ENCODE assay signal across 23 cellular contexts in genomic region chr12:83865431-83865830, GRCh38.
A peak's percentile ranks its signal among the peaks of the same experiment; 100 is the strongest.
DNase-seq lines count a peak whose midpoint lies in the region; ATAC-seq, FAIRE-seq and TF ChIP-seq lines count a peak whose summit lies in the region.
"Had no signal": no experiment of that assay in that cellular context is flagged by ENCODE, and none has a peak within 500 bp of the region (broad histone marks: within the 10 kb centered on the region; RNA-seq: fewer than 3 reads in every experiment).

No MANE protein-coding gene starts in this region.

- no peaks in the 10 kb centered on the region for H3K9me3 Mint-ChIP-seq in CD8-positive, alpha-beta T cell
- H3K9me3 Mint-ChIP-seq: IgD-negative memory B cell had no signal

- H3K27me3 Mint-ChIP-seq in CD8-positive, alpha-beta T cell (ENCODE audit: low read depth): no peaks in the 10 kb centered on the region
- H3K27me3 Mint-ChIP-seq: CD4-positive, alpha-beta T cell; IgD-negative memory B cell had no signal

- ATAC-seq in CD8-positive, alpha-beta T cell: no peak
- no peak for ATAC-seq in GM18517 (IDR thresholded peaks at IDR 0.05; ENCODE audit: unreplicated experiment)
- ATAC-seq: HCT116 had no signal

- H3K9me3 ChIP-seq in keratinocyte (ENCODE audit: control insufficient read depth, low read depth, low read length): no peaks in the 10 kb centered on the region
- H3K9me3 ChIP-seq in CD8-positive, alpha-beta T cell (ENCODE audit: low read length): no peaks in the 10 kb centered on the region
- H3K9me3 ChIP-seq: BLaER1, Caco-2, Peyer's patch, SJCRH30 had no signal

- no peaks in the 10 kb centered on the region for H3K9me1 ChIP-seq in keratinocyte (ENCODE audit: control insufficient read depth, extremely low read depth, insufficient read depth, low read length)

- H3K9ac ChIP-seq in keratinocyte (ENCODE audit: control insufficient read depth, extremely low read depth, insufficient read depth, low read length): no peak overlapping the region
- H3K9ac ChIP-seq: BLaER1 had no signal

- no peak overlapping the region for H3K4me3 Mint-ChIP-seq in CD8-positive, alpha-beta T cell
- H3K4me3 Mint-ChIP-seq: CD4-positive, alpha-beta T cell; IgD-negative memory B cell had no signal

- no peak for TF ChIP-seq CTCF in choroid plexus epithelial cell (conservative IDR thresholded peaks at IDR 0.05; ENCODE audit: low read depth, low read length)
- TF ChIP-seq CTCF in keratinocyte (optimal IDR thresholded peaks at IDR 0.05 in 1 of 3, IDR thresholded peaks at IDR 0.05 in 1 of 3, conservative IDR thresholded peaks at IDR 0.05 in 1 of 3; ENCODE audit: extremely low read depth in 1 of 3, insufficient read depth in 2 of 3, low read length in 3 of 3): peak in 1 of 3 experiments; percentile 7
- TF ChIP-seq CTCF in CD8-positive, alpha-beta T cell (IDR thresholded peaks at IDR 0.05): no peak

- H3K4me3 ChIP-seq in choroid plexus epithelial cell (ENCODE audit: low read depth, low read length) (no peak overlapping the region), keratinocyte (ENCODE audit: control insufficient read depth in 2 of 3, extremely low read depth in 1 of 3, insufficient read depth in 2 of 3, low read depth in 1 of 3, low read length in 3 of 3) (no peak overlapping the region)
- H3K4me3 ChIP-seq in CD8-positive, alpha-beta T cell (ENCODE audit: low read depth, low read length): no peak overlapping the region
- H3K4me3 ChIP-seq: BLaER1, Peyer's patch, SJCRH30 had no signal

- no peaks in the 10 kb centered on the region for H3K4me1 Mint-ChIP-seq in CD8-positive, alpha-beta T cell (ENCODE audit: low read depth)
- H3K4me1 Mint-ChIP-seq: IgD-negative memory B cell had no signal

- H3K4me1 ChIP-seq in keratinocyte (ENCODE audit: control insufficient read depth, extremely low read depth, insufficient read depth, low read length): no peaks in the 10 kb centered on the region
- no peaks in the 10 kb centered on the region for H3K4me1 ChIP-seq in CD8-positive, alpha-beta T cell (ENCODE audit: insufficient read depth, low read length)
- H3K4me1 ChIP-seq: BLaER1, Caco-2, Peyer's patch, SJCRH30 had no signal

- intact Hi-C loops in CD8-positive, alpha-beta T cell (cut with DNase I, micrococcal nuclease): no loop called here

- peak; percentile 67 for FAIRE-seq in keratinocyte (lab: Jason Lieb, UNC)
- no peak for FAIRE-seq in urothelium cell line (lab: Jason Lieb, UNC)
- FAIRE-seq: G401.6, GM12892 had no signal

- H3K27me3 ChIP-seq in keratinocyte (ENCODE audit: control insufficient read depth, extremely low read depth, insufficient read depth, low read length): no peaks in the 10 kb centered on the region
- no peaks in the 10 kb centered on the region for H3K27me3 ChIP-seq in CD8-positive, alpha-beta T cell (ENCODE audit: insufficient read depth, low read length)
- H3K27me3 ChIP-seq: BLaER1, Peyer's patch, SJCRH30 had no signal

- H3K36me3 ChIP-seq in keratinocyte (ENCODE audit: control insufficient read depth in 2 of 2, extremely low read depth in 1 of 2, insufficient read depth in 2 of 2, low read length in 2 of 2): no peaks in the 10 kb centered on the region
- no peaks in the 10 kb centered on the region for H3K36me3 ChIP-seq in CD8-positive, alpha-beta T cell (ENCODE audit: insufficient read depth, low read length)
- H3K36me3 ChIP-seq: BLaER1, Peyer's patch, SJCRH30 had no signal

- H3K36me3 Mint-ChIP-seq in CD8-positive, alpha-beta T cell: no peaks in the 10 kb centered on the region
- H3K36me3 Mint-ChIP-seq: IgD-negative memory B cell had no signal

- H3K27ac Mint-ChIP-seq in CD8-positive, alpha-beta T cell: no peak overlapping the region
- H3K27ac Mint-ChIP-seq: CD4-positive, alpha-beta T cell; IgD-negative memory B cell had no signal

- H3K4me2 ChIP-seq in keratinocyte (ENCODE audit: control insufficient read depth, extremely low read depth, insufficient read depth, low read depth, low read length): no peak overlapping the region
- H3K4me2 ChIP-seq: BLaER1 had no signal

- dilution Hi-C loops in keratinocyte (cut with MboI; ENCODE audit: extremely low pct_ligation_motif_present, low sequenced_read_pairs): no loop called here

- CTCF ChIA-PET in CD8-positive, alpha-beta T cell (lab: Charles Lee): no interaction called here

- H2AFZ ChIP-seq in keratinocyte (ENCODE audit: control insufficient read depth, low read length): no peak overlapping the region

- POLR2A ChIA-PET in CD8-positive, alpha-beta T cell (lab: Charles Lee): no interaction called here

- H3K27ac ChIP-seq in keratinocyte (ENCODE audit: control insufficient read depth, insufficient read depth, low read length): no peak overlapping the region
- no peak overlapping the region for H3K27ac ChIP-seq in CD8-positive, alpha-beta T cell (ENCODE audit: low read depth, low read length)
- H3K27ac ChIP-seq: BLaER1, Peyer's patch, SJCRH30 had no signal

- H4K20me1 ChIP-seq in keratinocyte (ENCODE audit: control insufficient read depth, extremely low read depth, insufficient read depth, low read length): no peaks in the 10 kb centered on the region
- H4K20me1 ChIP-seq: BLaER1 had no signal

- DNase-seq in NCI-H226 (peak; percentile 30), RPMI8226 (peak; percentile 4), choroid plexus epithelial cell (ENCODE audit: low read depth) (peak; percentile 18), keratinocyte (ENCODE audit: low read depth, low spot score) (no peak), urothelium cell line (ENCODE audit: low spot score) (no peak), kidney tubule cell (ENCODE audit: low spot score) (no peak)
- DNase-seq in CD8-positive, alpha-beta T cell: no peak
- DNase-seq: Caco-2; CD4-positive, alpha-beta T cell; DMS 273 treated with DMSO at 0.1 percent for 48 hours; GOT3; NCI-H1694 treated with DMSO at 0.1 percent for 48 hours; NCI-H2081 treated with DMSO at 0.1 percent for 48 hours; NCI-H2171 treated with DMSO at 0.1 percent for 48 hours; NCI-H446; Peyer's patch; SJCRH30 had no signal

- H3K79me2 ChIP-seq in keratinocyte (ENCODE audit: control insufficient read depth, insufficient read depth, low read length): no peaks in the 10 kb centered on the region

Comparison
In these comparisons a context has a peak if more than half of its experiments do, and no peak if none do; other contexts are left out.
1. DNase-seq: peak in NCI-H226 (single experiment), RPMI8226 (single experiment) and choroid plexus epithelial cell (single experiment); none in keratinocyte (single experiment), CD8-positive, alpha-beta T cell (0 of 7), urothelium cell line (single experiment) and kidney tubule cell (single experiment).